In genomic region chr6:136338486-136338885, GRCh38 we compare ENCODE assay signal across 1 cellular context.
A peak's percentile ranks its signal among the peaks of the same experiment; 100 is the strongest.
TF ChIP-seq lines count a peak whose summit lies in the region.

No MANE protein-coding gene starts in this region.

TF ChIP-seq in H1, 55 proteins besides CTCF, POLR2A, EP300 and RAD21:
- TF ChIP-seq EZH2 (IDR thresholded peaks at IDR 0.05; ENCODE audit: low read depth, low read length, severe bottlenecking) (no peak), POLR2AphosphoS5 (IDR thresholded peaks at IDR 0.05; ENCODE audit: low read depth, low read length) (0 out of 2 replicates have a peak, but pooled peaks have one; percentile 36), SAP30 (IDR thresholded peaks at IDR 0.05; ENCODE audit: insufficient read depth, insufficient replicate concordance, low read length) (no peak)
